In genomic region chr15:91022832-91023129, GRCh38 we compare ENCODE assay signal across 8 cellular contexts. TPM values are rescaled to one million over a fixed set of nuclear protein-coding genes. Genes with fewer than 3 reads are reported as not detected.
DNase-seq lines count a peak whose midpoint lies in the region; ATAC-seq and TF ChIP-seq lines count a peak whose summit lies in the region.

No MANE protein-coding gene starts in this region.

- H3K27me3 ChIP-seq in heart left ventricle (no peaks in the 10 kb centered on the region), lung (ENCODE audit: control insufficient read depth, insufficient read depth) (no peaks in the 10 kb centered on the region), aorta (ENCODE audit: control insufficient read depth in 1 of 2, insufficient read depth in 2 of 2, low read length in 1 of 2) (no peaks in the 10 kb centered on the region)

- DNase-seq in heart left ventricle (no peak), cardiac septum (ENCODE audit: low spot score) (no peak), lung (ENCODE audit: low spot score) (no peak), aorta (no peak), NCI-H187 treated with DMSO at 0.1 percent for 48 hours (lab: John Stamatoyannopoulos, UW) (no peak), NCI-H2029 treated with DMSO at 0.1 percent for 48 hours (lab: John Stamatoyannopoulos, UW) (no peak)

- 27 to 57% (median 48%) methylated on average over 1 of the region's 1 CpG for WGBS in heart left ventricle, 4 donors
- 17 to 48% methylated on average over 1 of the region's 1 CpG for WGBS in lung, 2 donors
- 27 to 39% methylated on average over 1 of the region's 1 CpG for WGBS in aorta, 2 donors

- TF ChIP-seq CTCF in heart left ventricle (IDR thresholded peaks at IDR 0.05) (no peak), lung (IDR thresholded peaks at IDR 0.05; ENCODE audit: control extremely low read depth, extremely low read depth) (no peak)

- H3K4me1 ChIP-seq in heart left ventricle (peaks cover 0 to 27% (median 15%) of the 10 kb centered on the region in 12 donors), lung (ENCODE audit: control insufficient read depth in 2 of 2, insufficient read depth in 2 of 2, low read length in 2 of 2) (peaks cover 2 to 6% of the 10 kb centered on the region in 2 donors), aorta (ENCODE audit: control insufficient read depth in 1 of 2, insufficient read depth in 2 of 2, low read length in 2 of 2) (no peaks in the 10 kb centered on the region)

- peak overlapping the region in 10 of 12 donors; percentile 62 to 86 (median 79) for H3K27ac ChIP-seq in heart left ventricle
- H3K27ac ChIP-seq in angular gyrus (ENCODE audit: low read depth, low read length): peak overlapping the region; percentile 69
- H3K27ac ChIP-seq in lung (ENCODE audit: low read depth in 1 of 2, low read length in 1 of 2): peak overlapping the region; percentile 5 to 71
- H3K27ac ChIP-seq in aorta (ENCODE audit: low read depth in 1 of 2, low read length in 2 of 2): no peak overlapping the region

- TF ChIP-seq POLR2A in heart left ventricle (IDR thresholded peaks at IDR 0.05): no peak

- no peaks in the 10 kb centered on the region for H3K9me3 ChIP-seq in heart left ventricle
- no peaks in the 10 kb centered on the region for H3K9me3 ChIP-seq in lung (ENCODE audit: control insufficient read depth in 2 of 2, insufficient read depth in 1 of 2, low read length in 1 of 2)
- H3K9me3 ChIP-seq in aorta (ENCODE audit: control insufficient read depth, low read length): no peaks in the 10 kb centered on the region

- ATAC-seq in heart left ventricle (no peak), lung (ENCODE audit: insufficient read depth, low FRiP score) (no peak), aorta (ENCODE audit: low FRiP score) (no peak), GM21360 (IDR thresholded peaks at IDR 0.05; ENCODE audit: unreplicated experiment) (no peak)

- intact Hi-C loops in heart left ventricle (cut with DNase I): loop anchor here in 2 of 10 donors (2.0 to 10.0 kb wide), 2 partner anchors 24 to 68 kb away; partner anchors contain the start of gene RCCD1 (in 1 of the 2)
- intact Hi-C loops in cardiac septum (cut with DNase I): loop anchor here (2.0 kb wide), 1 partner anchor 66 kb away; no protein-coding TSS in a partner anchor
- intact Hi-C loops in aorta (cut with DNase I): loop anchor here in 1 of 2 donors (10.0 kb wide), 1 partner anchor 68 kb away; the partner anchor contains the start of gene RCCD1

- H3K4me3 ChIP-seq in heart left ventricle (peak overlapping the region; percentile 69 to 100 (median 97)), lung (peak overlapping the region; percentile 91), aorta (ENCODE audit: low read length in 2 of 2) (peak overlapping the region; percentile 75 to 85)

- H3K36me3 ChIP-seq in heart left ventricle (peaks cover 0 to 8% (median 0%) of the 10 kb centered on the region in 9 donors), lung (ENCODE audit: control insufficient read depth in 2 of 2, insufficient read depth in 2 of 2, low read length in 2 of 2) (no peaks in the 10 kb centered on the region), aorta (ENCODE audit: control insufficient read depth in 1 of 2, insufficient read depth in 2 of 2, low read length in 1 of 2) (no peaks in the 10 kb centered on the region)

RNA-seq across cellular contexts. Expression of gene VPS33B, which starts 0.4 kb away (rescaled TPM):
- total RNA-seq in heart left ventricle: 1 to 10 TPM; 2.9 to 7.9 (median 5.7) TPM
- 1 to 10 TPM; 3.8 to 8.2 TPM for polyA plus RNA-seq in heart left ventricle
- 6.8 TPM for total RNA-seq in cardiac septum
- total RNA-seq in lung: 10 to 100 TPM in 1 of 2 donors, 1 to 10 TPM in 1; 6.5 to 20.7 TPM
- 10 to 100 TPM; 11.4 to 14.2 TPM for polyA plus RNA-seq in lung
- 10 to 100 TPM; 13.4 to 14.3 TPM for total RNA-seq in aorta
- polyA plus RNA-seq in aorta: 10 to 100 TPM in 1 of 2 donors, 1 to 10 TPM in 1; 4.8 to 14.8 TPM

RNA-seq across cellular contexts. Expression of gene PRC1, which starts 28.4 kb away (rescaled TPM):
- total RNA-seq in heart left ventricle (10 to 100 TPM in 2 of 9 donors, 1 to 10 TPM in 7; 3.1 to 25.7 (median 4.7) TPM), cardiac septum (3.1 TPM), lung (10 to 100 TPM in 1 of 2 donors, 1 to 10 TPM in 1; 5.0 to 31.1 TPM), aorta (1 to 10 TPM; 7.7 to 8.1 TPM)
- polyA plus RNA-seq in heart left ventricle (1 to 10 TPM; 1.9 to 4.7 TPM), lung (1 to 10 TPM; 7.5 to 8.2 TPM), aorta (1 to 10 TPM; 3.5 to 6.0 TPM)

Comparison
In these comparisons a context has a peak if more than half of its experiments do, and no peak if none do; other contexts are left out.
1. H3K27ac ChIP-seq: peak in heart left ventricle (10 of 12), angular gyrus (single experiment) and lung (2 of 2); none in aorta (0 of 2).
2. Peak in every context shown above with its lines, with median percentiles within 50 percentile points of each other: H3K4me3 ChIP-seq.